In the genomic region with DNA sequence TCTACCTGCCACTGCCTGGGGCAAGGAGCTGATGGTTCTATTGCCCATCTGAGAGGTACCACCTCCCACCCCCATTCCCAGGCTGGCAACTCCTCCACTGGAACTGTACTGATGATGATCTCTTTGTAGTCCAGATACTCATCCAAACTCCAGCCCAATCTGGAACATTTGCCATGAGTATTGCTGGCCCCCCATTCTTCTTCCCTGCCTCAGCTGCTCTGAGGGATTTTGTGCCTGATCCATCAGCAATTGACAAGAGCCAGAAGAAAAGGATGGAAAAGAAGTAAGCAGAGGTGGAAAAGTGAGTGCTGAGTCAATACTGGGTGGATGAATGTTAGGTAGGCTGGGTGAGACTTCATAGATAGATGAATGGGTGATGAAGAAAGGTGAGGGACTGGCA, we compare ENCODE assay signal across 9 cellular contexts.
"Had no signal": no experiment of that assay in that cellular context is flagged by ENCODE, and none has a peak within 500 bp of the region (broad histone marks: within the 10 kb centered on the region; RNA-seq: fewer than 3 reads in every experiment).

No MANE protein-coding gene starts in this region.

- H3K27ac ChIP-seq: GM23248 had no signal

- H3K9me3 ChIP-seq: HAP-1 had no signal

- H2AFZ ChIP-seq: GM23248, GM23338 had no signal

- H3K36me3 ChIP-seq: HAP-1 had no signal

- DNase-seq: GM23248, GOT3, H7, H9, HCEC 1CT, HFFc6 had no signal

- ATAC-seq: GM23338, HCT116 had no signal

- H3K4me2 ChIP-seq: GM23338 had no signal

- H3K9ac ChIP-seq: GM23248 had no signal

- H3K4me1 ChIP-seq: HAP-1 had no signal

- H3K4me3 ChIP-seq: GM23248, GM23338, HAP-1 had no signal
